ENCODE assay signal across 15 cellular contexts in genomic region chr18:33135951-33136660, GRCh38.
DNase-seq lines count a peak whose midpoint lies in the region; ATAC-seq and TF ChIP-seq lines count a peak whose summit lies in the region.
"Had no signal": no experiment of that assay in that cellular context is flagged by ENCODE, and none has a peak within 500 bp of the region (broad histone marks: within the 10 kb centered on the region; RNA-seq: fewer than 3 reads in every experiment).

No MANE protein-coding gene starts in this region.

- H3F3A ChIP-seq in GM23338 (replicated peaks; ENCODE audit: low read depth) = no peaks in the 10 kb centered on the region

- H3K4me1 ChIP-seq in GM23338 (ENCODE audit: insufficient read depth) (no peaks in the 10 kb centered on the region), neuronal stem cell (ENCODE audit: control insufficient read depth in 2 of 2, insufficient read depth in 1 of 2, low read depth in 1 of 2, low read length in 2 of 2) (peaks cover 0 to 3% of the 10 kb centered on the region in 2 donors), suprapubic skin (no peaks in the 10 kb centered on the region)
- H3K4me1 ChIP-seq: BLaER1 had no signal

- no peak overlapping the region for H2BK5ac ChIP-seq in neuronal stem cell (ENCODE audit: low read length)

- ATAC-seq in GM23338 = no peak
- peak; percentile 30; the same call in 1 of the 2 replicates for ATAC-seq in WTC11
- ATAC-seq in HG03175 (IDR thresholded peaks at IDR 0.05; ENCODE audit: unreplicated experiment) = no peak

- H3K14ac ChIP-seq in neuronal stem cell (ENCODE audit: low read length) = no peak overlapping the region

- H2AK5ac ChIP-seq in neuronal stem cell (ENCODE audit: low read depth, low read length) = no peak overlapping the region

- H3K79me1 ChIP-seq in neuronal stem cell (ENCODE audit: low read depth, low read length) = no peaks in the 10 kb centered on the region

- H3K4ac ChIP-seq in neuronal stem cell (ENCODE audit: low read length) = no peak overlapping the region

- POLR2A ChIA-PET in WTC11 (lab: Charles Lee) = no interaction called here

- H4K20me1 ChIP-seq in GM23338 (replicated peaks; ENCODE audit: insufficient read depth) = no peaks in the 10 kb centered on the region
- H4K20me1 ChIP-seq: BLaER1 had no signal

- H3K27me3 Mint-ChIP-seq in GM23338 (ENCODE audit: insufficient read depth, low read depth, poor library complexity) (no peaks in the 10 kb centered on the region), WTC11 (ENCODE audit: low read depth) (no peaks in the 10 kb centered on the region; the same call in 1 of the 2 replicates), CD14-positive monocyte (ENCODE audit: low read depth in 3 of 3) (peaks cover 3 to 6% (median 3%) of the 10 kb centered on the region in 3 donors)

- no peak overlapping the region for H3K23ac ChIP-seq in neuronal stem cell (ENCODE audit: low read depth, low read length, poor library complexity)

- peaks cover 25% of the 10 kb centered on the region for H3K9me3 Mint-ChIP-seq in GM23338
- peaks cover 31% of the 10 kb centered on the region for H3K9me3 Mint-ChIP-seq in WTC11
- peaks cover 3 to 21% (median 13%) of the 10 kb centered on the region in 7 donors for H3K9me3 Mint-ChIP-seq in CD14-positive monocyte

- H2BK120ac ChIP-seq in neuronal stem cell (ENCODE audit: low read depth, low read length) = no peak overlapping the region

- H3K27ac Mint-ChIP-seq in GM23338 (0 out of 2 replicates have a peak overlapping the region, but pooled peaks have one; percentile 22), WTC11 (no peak overlapping the region), CD14-positive monocyte (no peak overlapping the region)
- H3K27ac Mint-ChIP-seq: CD8-positive, alpha-beta memory T cell had no signal

- DNase-seq in GM23338 (ENCODE audit: low spot score) (no peak), WTC11 (ENCODE audit: low spot score) (no peak), glomerular endothelial cell (ENCODE audit: extremely low read depth, low read depth, low spot score) (peak; percentile 77), neuronal stem cell (ENCODE audit: low spot score) (no peak), suprapubic skin (ENCODE audit: low spot score in 2 of 2) (no peak), CD14-positive monocyte (ENCODE audit: low spot score) (no peak), COR-L47 (lab: John Stamatoyannopoulos, UW) (no peak)
- DNase-seq: CD8-positive, alpha-beta memory T cell; GF-D8; HCEC 1CT; NCI-H82; Right ventricle myocardium superior; SK-N-SH had no signal

- H3K9me2 ChIP-seq in GM23338 (ENCODE audit: insufficient read depth) = no peaks in the 10 kb centered on the region
- H3K9me2 ChIP-seq: SK-N-SH had no signal

- H3K27ac ChIP-seq in GM23338 (ENCODE audit: low read depth) (no peak overlapping the region), neuronal stem cell (replicated peaks; ENCODE audit: low read length) (no peak overlapping the region), suprapubic skin (no peak overlapping the region)
- H3K27ac ChIP-seq: BLaER1 had no signal

- H3K4me2 ChIP-seq in GM23338 (no peak overlapping the region), neuronal stem cell (ENCODE audit: insufficient read depth, low read length, poor library complexity, severe bottlenecking) (no peak overlapping the region)
- H3K4me2 ChIP-seq: BLaER1, SK-N-SH had no signal

- H2AFZ ChIP-seq in GM23338 = peak overlapping the region; percentile 39; the same call in 1 of the 2 replicates
- H2AFZ ChIP-seq in neuronal stem cell (ENCODE audit: low read length) = peak overlapping the region; percentile 7

- H2BK15ac ChIP-seq in neuronal stem cell (ENCODE audit: low read length) = no peak overlapping the region

- H3K4me3 Mint-ChIP-seq in GM23338 (no peak overlapping the region), WTC11 (no peak overlapping the region), CD14-positive monocyte (no peak overlapping the region)
- H3K4me3 Mint-ChIP-seq: CD8-positive, alpha-beta memory T cell had no signal

- H3K9ac ChIP-seq in neuronal stem cell (ENCODE audit: low read depth, low read length, poor library complexity) = no peak overlapping the region
- H3K9ac ChIP-seq: BLaER1, SK-N-SH had no signal

- H3K4me1 Mint-ChIP-seq in GM23338 = 0 out of 3 replicates have a peak, but pooled peaks cover 5% of the 10 kb centered on the region
- no peaks in the 10 kb centered on the region for H3K4me1 Mint-ChIP-seq in WTC11
- no peaks in the 10 kb centered on the region for H3K4me1 Mint-ChIP-seq in CD14-positive monocyte
- H3K4me1 Mint-ChIP-seq: CD8-positive, alpha-beta memory T cell had no signal

- intact Hi-C loops in CD14-positive monocyte (cut with micrococcal nuclease) = no loop called here

- no peak for TF ChIP-seq POLR2A in suprapubic skin (IDR thresholded peaks at IDR 0.05)

- WGBS in neuronal stem cell (ENCODE audit: extremely low coverage in 2 of 2, insufficient read length in 2 of 2, insufficient replicate concordance in 1 of 2), 2 donors = no CpG with 5 or more reads among the region's 2 CpGs
- 73% methylated on average over 2 of the region's 2 CpGs for WGBS in suprapubic skin

- H3K36me3 ChIP-seq in GM23338 (ENCODE audit: insufficient read depth) (no peaks in the 10 kb centered on the region), neuronal stem cell (replicated peaks in 1 of 2; ENCODE audit: control insufficient read depth in 2 of 2, insufficient read depth in 2 of 2, low read length in 2 of 2) (no peaks in the 10 kb centered on the region), suprapubic skin (no peaks in the 10 kb centered on the region)
- H3K36me3 ChIP-seq: BLaER1 had no signal

- no peak overlapping the region for H4K91ac ChIP-seq in neuronal stem cell (ENCODE audit: low read depth, low read length, poor library complexity)

- H2BK12ac ChIP-seq in neuronal stem cell (ENCODE audit: low read length) = no peak overlapping the region

- no peak for TF ChIP-seq EP300 in suprapubic skin (IDR thresholded peaks at IDR 0.05)

- H3K18ac ChIP-seq in neuronal stem cell (ENCODE audit: low read length) = no peak overlapping the region

- no peaks in the 10 kb centered on the region for H3K27me3 ChIP-seq in GM23338 (ENCODE audit: insufficient read depth)
- H3K27me3 ChIP-seq in neuronal stem cell (ENCODE audit: control insufficient read depth in 3 of 3, insufficient read depth in 3 of 3, low read depth in 1 of 3, low read length in 3 of 3) = no peaks in the 10 kb centered on the region
- H3K27me3 ChIP-seq in suprapubic skin = no peaks in the 10 kb centered on the region
- H3K27me3 ChIP-seq: BLaER1 had no signal

- no peaks in the 10 kb centered on the region for H3K79me2 ChIP-seq in GM23338 (replicated peaks; ENCODE audit: insufficient read depth)

- H3K9me3 ChIP-seq in neuronal stem cell (replicated peaks in 1 of 2; ENCODE audit: control insufficient read depth in 2 of 2, insufficient read depth in 1 of 2, low read depth in 1 of 2, low read length in 2 of 2) (peaks cover 0 to 9% of the 10 kb centered on the region in 2 donors), suprapubic skin (peaks cover 4% of the 10 kb centered on the region)
- H3K9me3 ChIP-seq: SK-N-SH had no signal

- peaks cover 21% of the 10 kb centered on the region for H3K36me3 Mint-ChIP-seq in GM23338 (ENCODE audit: low read depth)
- peaks cover 26% of the 10 kb centered on the region for H3K36me3 Mint-ChIP-seq in WTC11
- no peaks in the 10 kb centered on the region for H3K36me3 Mint-ChIP-seq in CD14-positive monocyte
- H3K36me3 Mint-ChIP-seq: CD8-positive, alpha-beta memory T cell had no signal

- no peak overlapping the region for H4K8ac ChIP-seq in neuronal stem cell (ENCODE audit: low read depth, low read length)

- TF ChIP-seq CTCF in GM23338 (conservative IDR thresholded peaks at IDR 0.05; ENCODE audit: low read depth in 2 of 2) (no peak), WTC11 (IDR thresholded peaks at IDR 0.05) (no peak), suprapubic skin (IDR thresholded peaks at IDR 0.05) (no peak), CD14-positive monocyte (IDR thresholded peaks at IDR 0.05) (no peak)

- CTCF ChIA-PET in WTC11 (lab: Charles Lee) = interaction anchor here (1.0 kb wide), 1 partner anchor 65 kb away, joined by 3 read pairs; no protein-coding TSS in a partner anchor

- H3K4me3 ChIP-seq in GM23338 (no peak overlapping the region), neuronal stem cell (ENCODE audit: low read length in 2 of 2) (no peak overlapping the region), suprapubic skin (no peak overlapping the region)
- H3K4me3 ChIP-seq: BLaER1 had no signal

TF ChIP-seq in GM23338, 12 proteins besides CTCF, POLR2A, EP300 and RAD21 (continues in another document):
- TF ChIP-seq EZH2phosphoT487 (IDR thresholded peaks at IDR 0.05; ENCODE audit: unreplicated experiment) (no peak), JUNB (IDR thresholded peaks at IDR 0.05; ENCODE audit: unreplicated experiment) (no peak)

TF ChIP-seq in WTC11, 78 proteins besides CTCF, POLR2A, EP300 and RAD21:
- TF ChIP-seq HMGA2 (CRISPR knock-in tag; IDR thresholded peaks at IDR 0.05) (no peak), KAT7 (CRISPR knock-in tag; IDR thresholded peaks at IDR 0.05; ENCODE audit: borderline replicate concordance) (no peak), JUN (CRISPR knock-in tag; IDR thresholded peaks at IDR 0.05) (no peak), TEAD1 (CRISPR knock-in tag; IDR thresholded peaks at IDR 0.05) (no peak), TEAD4 (CRISPR knock-in tag; IDR thresholded peaks at IDR 0.05) (no peak)
